In the genomic region with DNA sequence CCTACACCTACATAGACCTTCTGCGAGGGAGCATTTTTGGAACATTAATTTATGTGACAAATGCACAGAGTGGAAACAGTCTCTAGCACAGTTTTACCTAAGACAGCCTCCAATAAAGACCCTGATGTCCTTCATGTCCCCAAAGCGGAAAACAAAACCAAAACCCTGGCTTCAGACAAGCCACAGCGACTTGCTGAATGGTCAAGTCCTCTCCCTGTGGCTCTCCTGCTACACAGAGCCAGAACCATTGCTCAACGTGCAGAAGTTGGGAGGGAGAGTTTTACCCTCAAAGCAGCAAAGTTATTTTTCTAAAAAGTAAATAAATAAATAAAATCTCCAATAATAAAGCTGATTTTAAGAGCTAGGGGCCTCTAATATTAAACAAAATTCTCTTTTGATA, we compare ENCODE assay signal across 32 cellular contexts.
"Had no signal": no experiment of that assay in that cellular context is flagged by ENCODE, and none has a peak within 500 bp of the region (broad histone marks: within the 10 kb centered on the region; RNA-seq: fewer than 3 reads in every experiment).

No MANE protein-coding gene starts in this region.

- H3K4me3 ChIP-seq: MG63 had no signal

- DNase-seq: Karpas-422, Kasumi-1, MG63, MM.1S, MV-4-11, NCI-H1048, NCI-H1092, NCI-H1092 treated with DMSO at 0.1 percent for 48 hours, NCI-H1105, NCI-H1105 treated with DMSO at 0.1 percent for 48 hours, NCI-H1417, NCI-H1417 treated with DMSO at 0.1 percent for 48 hours, NCI-H1436, NCI-H1436 treated with DMSO at 0.1 percent for 48 hours, NCI-H146, NCI-H1694, NCI-H1694 treated with DMSO at 0.1 percent for 48 hours, NCI-H187, NCI-H187 treated with DMSO at 0.1 percent for 48 hours, NCI-H1930, NCI-H2081, NCI-H2081 treated with DMSO at 0.1 percent for 48 hours, NCI-H2107, NCI-H2171, NCI-H2171 treated with DMSO at 0.1 percent for 48 hours, NCI-H2227 treated with DMSO at 0.1 percent for 48 hours, NCI-H226, NCI-H345, NCI-H446, NCI-H446 treated with DMSO at 0.1 percent for 48 hours, NCI-H510A, NCI-H510A treated with DMSO at 0.1 percent for 48 hours had no signal

- H3K9me3 ChIP-seq: MG63 had no signal

- H3K36me3 ChIP-seq: MG63 had no signal

- H3K27me3 ChIP-seq: MG63 had no signal
